In the genomic region with DNA sequence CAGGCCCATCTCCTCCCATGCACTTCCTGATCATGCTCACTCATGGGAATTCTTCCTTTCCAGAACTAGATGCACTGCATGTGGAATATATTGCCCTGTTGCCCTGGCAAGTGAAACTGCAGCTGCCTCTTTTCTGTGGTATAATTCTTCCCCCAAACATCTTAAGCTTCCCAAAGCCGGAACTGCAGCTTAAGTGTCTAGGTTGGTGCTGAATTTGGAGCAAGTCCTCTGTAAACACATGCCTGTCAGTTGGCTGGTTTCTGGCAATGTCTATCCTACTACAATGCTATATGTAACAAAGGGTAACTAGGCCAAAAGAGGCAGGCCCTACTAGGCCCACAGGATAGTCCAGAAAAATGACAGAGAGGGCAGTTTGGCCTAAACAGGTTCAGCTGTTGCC, we compare ENCODE assay signal across 16 cellular contexts. TPM values are rescaled to one million over a fixed set of nuclear protein-coding genes. Genes with fewer than 3 reads are reported as not detected.
DNase-seq lines count a peak whose midpoint lies in the region; TF ChIP-seq lines count a peak whose summit lies in the region.
"Had no signal": no experiment of that assay in that cellular context is flagged by ENCODE, and none has a peak within 500 bp of the region (broad histone marks: within the 10 kb centered on the region; RNA-seq: fewer than 3 reads in every experiment).

No MANE protein-coding gene starts in this region.

- H3K9me3 ChIP-seq in skeletal muscle tissue (ENCODE audit: control insufficient read depth in 3 of 3, low read length in 3 of 3): no peaks in the 10 kb centered on the region
- H3K9me3 ChIP-seq: SJSA1 had no signal

- no peak overlapping the region for H3K4me3 ChIP-seq in skeletal muscle tissue (ENCODE audit: low read length in 3 of 3)
- H3K4me3 ChIP-seq: SJSA1 had no signal

- peaks cover 10 to 53% (median 19%) of the 10 kb centered on the region in 3 donors for H3K4me1 ChIP-seq in skeletal muscle tissue (ENCODE audit: control insufficient read depth in 3 of 3, insufficient read depth in 3 of 3, low read length in 3 of 3)
- H3K4me1 ChIP-seq: SJSA1 had no signal

- DNase-seq in NCI-H446 (lab: John Stamatoyannopoulos, UW): peak; percentile 48 to 91
- DNase-seq in fibroblast of peridontal ligament (ENCODE audit: extremely low read depth): peak; percentile 45
- no peak for DNase-seq in RPMI8226
- no peak for DNase-seq in AG20443 (ENCODE audit: low spot score)
- DNase-seq in DMS53 treated with DMSO at 0.1 percent for 48 hours (lab: John Stamatoyannopoulos, UW; ENCODE audit: unreplicated experiment): no peak
- DNase-seq: COR-L47; H9; KBM-7; NCI-H1092 treated with DMSO at 0.1 percent for 48 hours; NCI-H1694 treated with DMSO at 0.1 percent for 48 hours; NCI-H524; NK-92 treated with Interleukin-12 subunit alpha and Interleukin-12 subunit beta, amount 100 ng/mL, for 24 hours; OCI-M1 had no signal

- H3K36me3 ChIP-seq in skeletal muscle tissue (ENCODE audit: control insufficient read depth in 3 of 3, insufficient read depth in 3 of 3, low read length in 3 of 3): peaks cover 51 to 71% (median 62%) of the 10 kb centered on the region in 3 donors

- peak overlapping the region; percentile 69 for H3K27ac ChIP-seq in C4-2B
- H3K27ac ChIP-seq in skeletal muscle tissue (ENCODE audit: low read depth, low read length): peak overlapping the region; percentile 6
- H3K27ac ChIP-seq: SJSA1 had no signal

- TF ChIP-seq CTCF in C4-2B (conservative IDR thresholded peaks at IDR 0.05): no peak

- H3K9ac ChIP-seq in skeletal muscle tissue (ENCODE audit: low read depth in 1 of 3, low read length in 3 of 3): no peak overlapping the region

- no peaks in the 10 kb centered on the region for H3K27me3 ChIP-seq in skeletal muscle tissue (ENCODE audit: control insufficient read depth in 3 of 3, insufficient read depth in 3 of 3, low read length in 3 of 3)
- H3K27me3 ChIP-seq: SJSA1 had no signal

RNA-seq across cellular contexts. Expression of a gene that starts 27.9 kb away (rescaled TPM):
- 15.7 TPM for total RNA-seq in skeletal muscle tissue

RNA-seq across cellular contexts. Expression of a gene that starts 43.0 kb away (rescaled TPM):
- 57.9 TPM for total RNA-seq in skeletal muscle tissue

RNA-seq across cellular contexts. Expression of a gene that starts 43.3 kb away (rescaled TPM):
- 18.8 TPM for total RNA-seq in skeletal muscle tissue

Comparison
In these comparisons a context has a peak if more than half of its experiments do, and no peak if none do; other contexts are left out.
1. DNase-seq: peak in NCI-H446 (2 of 2) and fibroblast of peridontal ligament (single experiment); none in RPMI8226 (single experiment), AG20443 (single experiment) and DMS53 treated with DMSO at 0.1 percent for 48 hours (single experiment).